Comparison of ENCODE assay signal across 1 cellular context in genomic region chr21:38814126-38815059, GRCh38.
TF ChIP-seq lines count a peak whose summit lies in the region.

No MANE protein-coding gene starts in this region.

TF ChIP-seq in HEK293, 187 proteins besides CTCF, POLR2A, EP300 and RAD21 (continued from another document):
- TF ChIP-seq PRDM6 (tag by site-specific recombination; IDR thresholded peaks at IDR 0.05): no peak
- no peak for TF ChIP-seq ZNF140 (tag by site-specific recombination; IDR thresholded peaks at IDR 0.05)
- peak; percentile 49; the same call in 1 of the 2 replicates for TF ChIP-seq SCRT1 (tag by site-specific recombination; IDR thresholded peaks at IDR 0.05; ENCODE audit: borderline replicate concordance)
- TF ChIP-seq ZNF274 (IDR thresholded peaks at IDR 0.05; ENCODE audit: low read length): no peak
- no peak for TF ChIP-seq ZNF274 (tag by site-specific recombination; IDR thresholded peaks at IDR 0.05; ENCODE audit: borderline replicate concordance)
- TF ChIP-seq SCRT2 (tag by site-specific recombination; IDR thresholded peaks at IDR 0.05): peak; percentile 79
- TF ChIP-seq ZNF555 (tag by site-specific recombination; conservative IDR thresholded peaks at IDR 0.05): no peak
- TF ChIP-seq ZNF830 (tag by site-specific recombination; IDR thresholded peaks at IDR 0.05; ENCODE audit: low read depth): no peak
- TF ChIP-seq ZNF366 (tag by site-specific recombination; conservative IDR thresholded peaks at IDR 0.05): no peak
